ENCODE assay signal across 2 cellular contexts in the genomic region with DNA sequence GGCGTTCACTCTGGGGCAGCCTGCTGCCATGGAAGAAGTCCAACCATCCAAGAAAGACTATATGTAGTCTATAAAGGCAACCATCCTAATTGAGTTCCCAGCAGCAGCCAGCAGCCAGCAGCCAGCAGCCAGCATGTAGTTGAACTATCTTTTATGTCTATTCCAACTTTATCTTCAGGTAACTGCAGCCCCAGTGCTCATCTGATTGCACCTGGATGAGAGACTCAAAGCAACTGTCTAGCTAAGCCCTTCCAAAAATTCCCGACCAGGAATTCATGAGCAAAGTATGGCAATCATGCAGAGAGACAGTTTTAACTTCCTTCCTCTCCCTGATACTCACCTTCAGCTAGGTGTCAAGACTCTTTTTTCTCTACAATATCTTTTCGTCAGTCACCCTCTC.
TF ChIP-seq lines count a peak whose summit lies in the region.

No MANE protein-coding gene starts in this region.

TF ChIP-seq in IMR-90, 13 proteins besides CTCF, POLR2A, EP300 and RAD21:
- TF ChIP-seq CEBPB (IDR thresholded peaks at IDR 0.05; ENCODE audit: low read depth, low read length) (no peak), MAFK (IDR thresholded peaks at IDR 0.05; ENCODE audit: low read depth, low read length) (no peak)

TF ChIP-seq in H1, 55 proteins besides CTCF, POLR2A, EP300 and RAD21:
- TF ChIP-seq BRCA1 (IDR thresholded peaks at IDR 0.05; ENCODE audit: low read depth, low read length) (no peak), SP1 (IDR thresholded peaks at IDR 0.05; ENCODE audit: low read depth, low read length) (no peak), HDAC2 (IDR thresholded peaks at IDR 0.05; ENCODE audit: borderline replicate concordance in 1 of 2, low read depth in 2 of 2, low read length in 2 of 2) (no peak), EGR1 (IDR thresholded peaks at IDR 0.05; ENCODE audit: borderline replicate concordance, low read depth, low read length) (no peak), CBX5 (IDR thresholded peaks at IDR 0.05; ENCODE audit: low read depth, low read length) (no peak), GABPA (IDR thresholded peaks at IDR 0.05; ENCODE audit: borderline replicate concordance, insufficient read depth, low read length) (no peak), SIRT6 (IDR thresholded peaks at IDR 0.05; ENCODE audit: low read length) (no peak), FOSL1 (IDR thresholded peaks at IDR 0.05; ENCODE audit: insufficient read depth, low read depth, low read length) (no peak), YY1 (IDR thresholded peaks at IDR 0.05; ENCODE audit: low read depth, low read length) (no peak), GTF2F1 (IDR thresholded peaks at IDR 0.05; ENCODE audit: borderline replicate concordance, low read depth, low read length) (no peak), PHF8 (conservative IDR thresholded peaks at IDR 0.05; ENCODE audit: low read depth, low read length) (no peak), KDM4A (IDR thresholded peaks at IDR 0.05; ENCODE audit: low read depth, low read length, severe bottlenecking) (no peak), SIN3A (conservative IDR thresholded peaks at IDR 0.05 in 1 of 2, IDR thresholded peaks at IDR 0.05 in 1 of 2; ENCODE audit: low read depth in 1 of 2, low read length in 2 of 2) (no peak), TCF12 (IDR thresholded peaks at IDR 0.05; ENCODE audit: low read depth, low read length) (no peak), JUND (IDR thresholded peaks at IDR 0.05; ENCODE audit: low read length) (no peak), CHD2 (IDR thresholded peaks at IDR 0.05; ENCODE audit: low read length) (no peak), SIX5 (IDR thresholded peaks at IDR 0.05; ENCODE audit: low read depth, low read length) (no peak), CREB1 (IDR thresholded peaks at IDR 0.05) (no peak)
- TF ChIP-seq, protein P1, sequence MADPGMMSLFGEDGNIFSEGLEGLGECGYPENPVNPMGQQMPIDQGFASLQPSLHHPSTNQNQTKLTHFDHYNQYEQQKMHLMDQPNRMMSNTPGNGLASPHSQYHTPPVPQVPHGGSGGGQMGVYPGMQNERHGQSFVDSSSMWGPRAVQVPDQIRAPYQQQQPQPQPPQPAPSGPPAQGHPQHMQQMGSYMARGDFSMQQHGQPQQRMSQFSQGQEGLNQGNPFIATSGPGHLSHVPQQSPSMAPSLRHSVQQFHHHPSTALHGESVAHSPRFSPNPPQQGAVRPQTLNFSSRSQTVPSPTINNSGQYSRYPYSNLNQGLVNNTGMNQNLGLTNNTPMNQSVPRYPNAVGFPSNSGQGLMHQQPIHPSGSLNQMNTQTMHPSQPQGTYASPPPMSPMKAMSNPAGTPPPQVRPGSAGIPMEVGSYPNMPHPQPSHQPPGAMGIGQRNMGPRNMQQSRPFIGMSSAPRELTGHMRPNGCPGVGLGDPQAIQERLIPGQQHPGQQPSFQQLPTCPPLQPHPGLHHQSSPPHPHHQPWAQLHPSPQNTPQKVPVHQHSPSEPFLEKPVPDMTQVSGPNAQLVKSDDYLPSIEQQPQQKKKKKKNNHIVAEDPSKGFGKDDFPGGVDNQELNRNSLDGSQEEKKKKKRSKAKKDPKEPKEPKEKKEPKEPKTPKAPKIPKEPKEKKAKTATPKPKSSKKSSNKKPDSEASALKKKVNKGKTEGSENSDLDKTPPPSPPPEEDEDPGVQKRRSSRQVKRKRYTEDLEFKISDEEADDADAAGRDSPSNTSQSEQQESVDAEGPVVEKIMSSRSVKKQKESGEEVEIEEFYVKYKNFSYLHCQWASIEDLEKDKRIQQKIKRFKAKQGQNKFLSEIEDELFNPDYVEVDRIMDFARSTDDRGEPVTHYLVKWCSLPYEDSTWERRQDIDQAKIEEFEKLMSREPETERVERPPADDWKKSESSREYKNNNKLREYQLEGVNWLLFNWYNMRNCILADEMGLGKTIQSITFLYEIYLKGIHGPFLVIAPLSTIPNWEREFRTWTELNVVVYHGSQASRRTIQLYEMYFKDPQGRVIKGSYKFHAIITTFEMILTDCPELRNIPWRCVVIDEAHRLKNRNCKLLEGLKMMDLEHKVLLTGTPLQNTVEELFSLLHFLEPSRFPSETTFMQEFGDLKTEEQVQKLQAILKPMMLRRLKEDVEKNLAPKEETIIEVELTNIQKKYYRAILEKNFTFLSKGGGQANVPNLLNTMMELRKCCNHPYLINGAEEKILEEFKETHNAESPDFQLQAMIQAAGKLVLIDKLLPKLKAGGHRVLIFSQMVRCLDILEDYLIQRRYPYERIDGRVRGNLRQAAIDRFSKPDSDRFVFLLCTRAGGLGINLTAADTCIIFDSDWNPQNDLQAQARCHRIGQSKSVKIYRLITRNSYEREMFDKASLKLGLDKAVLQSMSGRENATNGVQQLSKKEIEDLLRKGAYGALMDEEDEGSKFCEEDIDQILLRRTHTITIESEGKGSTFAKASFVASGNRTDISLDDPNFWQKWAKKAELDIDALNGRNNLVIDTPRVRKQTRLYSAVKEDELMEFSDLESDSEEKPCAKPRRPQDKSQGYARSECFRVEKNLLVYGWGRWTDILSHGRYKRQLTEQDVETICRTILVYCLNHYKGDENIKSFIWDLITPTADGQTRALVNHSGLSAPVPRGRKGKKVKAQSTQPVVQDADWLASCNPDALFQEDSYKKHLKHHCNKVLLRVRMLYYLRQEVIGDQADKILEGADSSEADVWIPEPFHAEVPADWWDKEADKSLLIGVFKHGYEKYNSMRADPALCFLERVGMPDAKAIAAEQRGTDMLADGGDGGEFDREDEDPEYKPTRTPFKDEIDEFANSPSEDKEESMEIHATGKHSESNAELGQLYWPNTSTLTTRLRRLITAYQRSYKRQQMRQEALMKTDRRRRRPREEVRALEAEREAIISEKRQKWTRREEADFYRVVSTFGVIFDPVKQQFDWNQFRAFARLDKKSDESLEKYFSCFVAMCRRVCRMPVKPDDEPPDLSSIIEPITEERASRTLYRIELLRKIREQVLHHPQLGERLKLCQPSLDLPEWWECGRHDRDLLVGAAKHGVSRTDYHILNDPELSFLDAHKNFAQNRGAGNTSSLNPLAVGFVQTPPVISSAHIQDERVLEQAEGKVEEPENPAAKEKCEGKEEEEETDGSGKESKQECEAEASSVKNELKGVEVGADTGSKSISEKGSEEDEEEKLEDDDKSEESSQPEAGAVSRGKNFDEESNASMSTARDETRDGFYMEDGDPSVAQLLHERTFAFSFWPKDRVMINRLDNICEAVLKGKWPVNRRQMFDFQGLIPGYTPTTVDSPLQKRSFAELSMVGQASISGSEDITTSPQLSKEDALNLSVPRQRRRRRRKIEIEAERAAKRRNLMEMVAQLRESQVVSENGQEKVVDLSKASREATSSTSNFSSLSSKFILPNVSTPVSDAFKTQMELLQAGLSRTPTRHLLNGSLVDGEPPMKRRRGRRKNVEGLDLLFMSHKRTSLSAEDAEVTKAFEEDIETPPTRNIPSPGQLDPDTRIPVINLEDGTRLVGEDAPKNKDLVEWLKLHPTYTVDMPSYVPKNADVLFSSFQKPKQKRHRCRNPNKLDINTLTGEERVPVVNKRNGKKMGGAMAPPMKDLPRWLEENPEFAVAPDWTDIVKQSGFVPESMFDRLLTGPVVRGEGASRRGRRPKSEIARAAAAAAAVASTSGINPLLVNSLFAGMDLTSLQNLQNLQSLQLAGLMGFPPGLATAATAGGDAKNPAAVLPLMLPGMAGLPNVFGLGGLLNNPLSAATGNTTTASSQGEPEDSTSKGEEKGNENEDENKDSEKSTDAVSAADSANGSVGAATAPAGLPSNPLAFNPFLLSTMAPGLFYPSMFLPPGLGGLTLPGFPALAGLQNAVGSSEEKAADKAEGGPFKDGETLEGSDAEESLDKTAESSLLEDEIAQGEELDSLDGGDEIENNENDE (IDR thresholded peaks at IDR 0.05; ENCODE audit: insufficient replicate concordance, low read length): no peak
